21 cellular contexts compared by ENCODE assay signal in the genomic region with DNA sequence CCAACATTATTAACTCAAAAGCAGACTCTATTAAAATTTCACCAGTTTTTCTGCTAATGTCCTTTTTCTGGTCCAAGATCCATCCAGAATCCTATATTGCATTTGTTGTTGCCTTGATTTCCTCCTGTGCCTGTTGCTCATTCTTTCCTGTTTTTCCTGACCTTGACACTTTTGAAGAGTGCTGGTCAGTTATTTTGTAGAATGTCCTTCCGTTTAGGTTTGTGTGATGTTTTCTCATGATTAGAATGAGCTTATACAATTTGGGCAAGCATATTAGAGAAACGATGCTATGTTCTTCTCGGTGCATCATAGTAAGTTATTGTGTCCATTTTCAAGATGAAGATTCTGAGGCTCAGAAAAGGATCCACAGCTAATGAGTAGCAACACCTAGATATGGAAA.
"Had no signal": no experiment of that assay in that cellular context is flagged by ENCODE, and none has a peak within 500 bp of the region (broad histone marks: within the 10 kb centered on the region; RNA-seq: fewer than 3 reads in every experiment).

No MANE protein-coding gene starts in this region.

- H3K27ac ChIP-seq: dorsolateral prefrontal cortex, esophagus squamous epithelium, gastrocnemius medialis, neural progenitor cell, upper lobe of left lung had no signal

- ATAC-seq: effector memory CD8-positive, alpha-beta T cell; gastrocnemius medialis; T-helper 17 cell had no signal

- H3K9ac ChIP-seq: neural progenitor cell had no signal

- H3K4me3 ChIP-seq: dorsolateral prefrontal cortex, esophagus squamous epithelium, gastrocnemius medialis, neural progenitor cell, spleen, upper lobe of left lung had no signal

- H3K9me3 ChIP-seq: esophagus squamous epithelium, gastrocnemius medialis, spleen, upper lobe of left lung had no signal

- H3K27me3 ChIP-seq: dorsolateral prefrontal cortex, esophagus squamous epithelium, gastrocnemius medialis, neural progenitor cell, spleen, upper lobe of left lung had no signal

- H3K4me1 ChIP-seq: neural progenitor cell, upper lobe of left lung had no signal

- H2AFZ ChIP-seq: neural progenitor cell had no signal

- H3K36me3 ChIP-seq: esophagus squamous epithelium, gastrocnemius medialis, neural progenitor cell, spleen, upper lobe of left lung had no signal

- DNase-seq: activated CD4-positive, alpha-beta memory T cell treated with anti-CD3 and anti-CD28 coated beads, Interleukin-2, amount 10 ng/mL, durations not matched to agents 7 days and 5 days; activated CD4-positive, alpha-beta T cell treated with anti-CD3 and anti-CD28 coated beads for 48 hours; activated CD4-positive, CD25-positive, alpha-beta regulatory T cell; activated effector memory CD4-positive, alpha-beta T cell treated with anti-CD3 and anti-CD28 coated beads, Interleukin-2, amount 50 U/mL, for 16 hours; activated naive CD4-positive, alpha-beta T cell treated with anti-CD3 and anti-CD28 coated beads, Interleukin-2, amount 10 ng/mL, durations not matched to agents 7 days and 5 days; aorta; caudate nucleus; dorsolateral prefrontal cortex; effector memory CD8-positive, alpha-beta T cell; esophagus squamous epithelium; gastrocnemius medialis; hippocampal formation; naive B cell; posterior cingulate gyrus; spleen; stimulated activated CD4-positive, alpha-beta T cell treated with anti-CD3 and anti-CD28 coated beads, Interleukin-4, amount 100 ng/mL, for 1 hour; stimulated activated naive CD4-positive, alpha-beta T cell treated with Interleukin-2 at 50 U/mL for 16 hours; SW 1271; T-helper 17 cell; upper lobe of left lung had no signal

- H3K4me2 ChIP-seq: neural progenitor cell had no signal
